In genomic region chr13:99442273-99442895, GRCh38 we compare ENCODE assay signal across 9 cellular contexts. TPM values are rescaled to one million over a fixed set of nuclear protein-coding genes. Genes with fewer than 3 reads are reported as not detected.
A peak's percentile ranks its signal among the peaks of the same experiment; 100 is the strongest.
DNase-seq lines count a peak whose midpoint lies in the region; ATAC-seq, FAIRE-seq and TF ChIP-seq lines count a peak whose summit lies in the region.
"Had no signal": no experiment of that assay in that cellular context is flagged by ENCODE, and none has a peak within 500 bp of the region (broad histone marks: within the 10 kb centered on the region; RNA-seq: fewer than 3 reads in every experiment).

No MANE protein-coding gene starts in this region.

- peaks cover 0 to 7% (median 0%) of the 10 kb centered on the region in 5 experiments for H3K9me3 Mint-ChIP-seq in brain

- peaks cover 29% of the 10 kb centered on the region for H3K27me3 Mint-ChIP-seq in brain
- H3K27me3 Mint-ChIP-seq: activated naive CD8-positive, alpha-beta T cell had no signal

- TF ChIP-seq RAD21 in Ishikawa (IDR thresholded peaks at IDR 0.05; ENCODE audit: low read depth) = peak; percentile 86

- no peaks in the 10 kb centered on the region for H3K36me3 Mint-ChIP-seq in brain
- H3K36me3 Mint-ChIP-seq: activated naive CD8-positive, alpha-beta T cell had no signal

- no peaks in the 10 kb centered on the region for H3K4me1 Mint-ChIP-seq in brain

- H3K27ac Mint-ChIP-seq in brain = no peak overlapping the region
- H3K27ac Mint-ChIP-seq: activated naive CD8-positive, alpha-beta T cell had no signal

- FAIRE-seq in RCC 7860 (lab: Jason Lieb, UNC) (peak; percentile 70), islet of Langerhans (lab: Jason Lieb, UNC) (peak; percentile 53)

- DNase-seq in NCI-H2171 treated with DMSO at 0.1 percent for 48 hours (lab: John Stamatoyannopoulos, UW) (peak; percentile 81), NCI-H2171 (lab: John Stamatoyannopoulos, UW) (no peak), RCC 7860 (ENCODE audit: low spot score) (peak; percentile 42)
- peak in 5 of 6 experiments; percentile 41 to 81 (median 49) for DNase-seq in stimulated activated naive CD4-positive, alpha-beta T cell (lab: John Stamatoyannopoulos, UW)

- H3K4me3 Mint-ChIP-seq in brain = no peak overlapping the region
- H3K4me3 Mint-ChIP-seq: activated naive CD8-positive, alpha-beta T cell had no signal

- no peak for ATAC-seq in GM19467 (IDR thresholded peaks at IDR 0.05; ENCODE audit: unreplicated experiment)

- peak; percentile 86 to 91 for TF ChIP-seq CTCF in brain (conservative IDR thresholded peaks at IDR 0.05)

- no peak for TF ChIP-seq EP300 in Ishikawa (IDR thresholded peaks at IDR 0.05; ENCODE audit: borderline replicate concordance)

TF ChIP-seq in Ishikawa, 13 proteins besides CTCF, POLR2A, EP300 and RAD21:
- TF ChIP-seq REST (IDR thresholded peaks at IDR 0.05; ENCODE audit: low read depth) (no peak), CREB1 (IDR thresholded peaks at IDR 0.05; ENCODE audit: low read depth) (no peak), YY1 (IDR thresholded peaks at IDR 0.05; ENCODE audit: low read depth) (no peak), TAF1 (IDR thresholded peaks at IDR 0.05; ENCODE audit: low read depth) (no peak), ZBTB7A (IDR thresholded peaks at IDR 0.05; ENCODE audit: low read depth) (no peak), FOXM1 (IDR thresholded peaks at IDR 0.05; ENCODE audit: borderline replicate concordance, low read depth) (no peak)
TF ChIP-seq in Ishikawa: peak in this region for 0.

RNA-seq across cellular contexts. Expression of gene TM9SF2, which starts 58.9 kb away (rescaled TPM):
- 110 TPM for polyA plus RNA-seq in brain (ENCODE audit: insufficient read depth, low read depth, low replicate concordance)
